8 cellular contexts compared by ENCODE assay signal in genomic region chr1:220689696-220690095, GRCh38. TPM values are rescaled to one million over a fixed set of nuclear protein-coding genes. Genes with fewer than 3 reads are reported as not detected.
DNase-seq lines count a peak whose midpoint lies in the region; ATAC-seq and TF ChIP-seq lines count a peak whose summit lies in the region.

No MANE protein-coding gene starts in this region.

- H3K36me3 ChIP-seq in left ventricle myocardium inferior (no peaks in the 10 kb centered on the region), muscle layer of colon (ENCODE audit: insufficient read depth, low read length) (no peaks in the 10 kb centered on the region)

- in situ Hi-C loops in ACHN (cut with HindIII; ENCODE audit: low pct_ligation_motif_present, low pct_unique_long_range_greater_than_20kb, low sequenced_read_pairs) = no loop called here

- H3K27ac ChIP-seq in left ventricle myocardium inferior (replicated peaks) (no peak overlapping the region), muscle layer of colon (ENCODE audit: low read depth, low read length) (no peak overlapping the region)

- H3K9me3 ChIP-seq in left ventricle myocardium inferior (replicated peaks) = no peaks in the 10 kb centered on the region
- no peaks in the 10 kb centered on the region for H3K9me3 ChIP-seq in muscle layer of colon (ENCODE audit: low read length)

- peaks cover 35% of the 10 kb centered on the region for H3K4me1 ChIP-seq in left ventricle myocardium inferior
- peaks cover 21% of the 10 kb centered on the region for H3K4me1 ChIP-seq in muscle layer of colon (ENCODE audit: insufficient read depth, low read length)

- TF ChIP-seq CTCF in left ventricle myocardium inferior (IDR thresholded peaks at IDR 0.05; ENCODE audit: borderline replicate concordance) (no peak), choroid plexus epithelial cell (conservative IDR thresholded peaks at IDR 0.05; ENCODE audit: low read depth, low read length) (no peak)

- H3K4me3 ChIP-seq in left ventricle myocardium inferior = peak overlapping the region; percentile 94
- peak overlapping the region; percentile 57 for H3K4me3 ChIP-seq in choroid plexus epithelial cell (ENCODE audit: low read depth, low read length)
- peak overlapping the region; percentile 53 to 87 for H3K4me3 ChIP-seq in muscle layer of colon (ENCODE audit: low read depth in 1 of 2, low read length in 2 of 2)

- no peaks in the 10 kb centered on the region for H3K27me3 ChIP-seq in left ventricle myocardium inferior (ENCODE audit: low read depth)
- H3K27me3 ChIP-seq in muscle layer of colon (ENCODE audit: control insufficient read depth in 1 of 2, insufficient read depth in 2 of 2, low read length in 2 of 2) = no peaks in the 10 kb centered on the region

- intact Hi-C loops in left ventricle myocardium inferior (cut with micrococcal nuclease) = loop anchor here (10.0 kb wide), 1 partner anchor 45 kb away; no protein-coding TSS in a partner anchor
- intact Hi-C loops in Right ventricle myocardium superior (cut with DNase I) = loop anchor here (2.0 kb wide), 1 partner anchor 43 kb away; no protein-coding TSS in a partner anchor

- no peak overlapping the region for H3K9ac ChIP-seq in muscle layer of colon (ENCODE audit: low read length)

- DNase-seq in left ventricle myocardium inferior (no peak), Right ventricle myocardium superior (no peak), choroid plexus epithelial cell (ENCODE audit: low read depth) (no peak), ecto neural progenitor cell (ENCODE audit: low spot score) (no peak), GOT3 (lab: John Stamatoyannopoulos, UW) (no peak), ACHN (no peak)
- no peak for DNase-seq in stimulated activated CD4-positive, alpha-beta T cell treated with anti-CD3 and anti-CD28 coated beads, Interleukin-1b, Interleukin-23, amount 100 ng/mL, for 48 hours

- ATAC-seq in Right ventricle myocardium superior (ENCODE audit: poor library complexity) = no peak

RNA-seq across cellular contexts. Expression of gene C1orf115, which starts 0.5 kb away (rescaled TPM):
- total RNA-seq in left ventricle myocardium inferior (14.2 TPM), Right ventricle myocardium superior (21.0 TPM)

RNA-seq across cellular contexts. Expression of gene MTARC2, which starts 58.4 kb away (rescaled TPM):
- total RNA-seq in left ventricle myocardium inferior = 22.6 TPM
- total RNA-seq in Right ventricle myocardium superior = 23.2 TPM
